Comparison of ENCODE assay signal across 17 cellular contexts in the genomic region with DNA sequence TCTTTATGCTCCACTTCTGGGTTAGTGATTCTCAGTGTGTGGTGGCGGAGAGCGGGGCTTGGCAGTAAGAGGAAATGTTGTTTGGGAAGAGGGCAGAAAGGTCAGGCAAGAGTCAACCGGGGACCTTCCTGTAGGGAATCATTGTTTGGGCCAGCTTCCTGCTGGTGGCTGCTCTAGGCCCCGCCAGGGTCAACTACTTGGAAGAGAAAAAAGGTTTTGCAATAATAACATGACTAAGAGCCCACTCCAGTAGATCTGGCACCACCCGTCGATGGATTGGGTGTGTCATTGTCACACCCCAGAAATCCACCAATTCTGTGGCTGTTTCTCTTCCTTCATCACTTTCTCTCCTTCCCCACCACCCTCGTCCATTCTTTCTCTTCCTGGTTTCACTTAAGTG. TPM values are rescaled to one million over a fixed set of nuclear protein-coding genes. Genes with fewer than 3 reads are reported as not detected.
DNase-seq lines count a peak whose midpoint lies in the region; TF ChIP-seq lines count a peak whose summit lies in the region.
"Had no signal": no experiment of that assay in that cellular context is flagged by ENCODE, and none has a peak within 500 bp of the region (broad histone marks: within the 10 kb centered on the region; RNA-seq: fewer than 3 reads in every experiment).

No MANE protein-coding gene starts in this region.

- WGBS in esophagus, 2 donors, result 42 to 59% methylated on average over 7 of the region's 7 CpGs

- CTCF ChIA-PET in RWPE1 (lab: Yijun Ruan, JAX), result no interaction called here

- no peak overlapping the region for H3K4me3 ChIP-seq in esophagus (ENCODE audit: low read depth in 1 of 2, low read length in 2 of 2)
- H3K4me3 ChIP-seq: ovary had no signal

- H3K27me3 ChIP-seq in esophagus (ENCODE audit: control insufficient read depth in 1 of 2, insufficient read depth in 2 of 2, low read length in 2 of 2), result no peaks in the 10 kb centered on the region
- H3K27me3 ChIP-seq: ovary had no signal

- no peaks in the 10 kb centered on the region for H3K4me1 ChIP-seq in esophagus (ENCODE audit: control insufficient read depth in 2 of 2, insufficient read depth in 2 of 2, low read length in 1 of 2)

- no peak for TF ChIP-seq CTCF in RWPE1 (conservative IDR thresholded peaks at IDR 0.05; ENCODE audit: low read depth)

- H3K36me3 ChIP-seq in esophagus (ENCODE audit: control insufficient read depth in 2 of 2, insufficient read depth in 2 of 2, low read length in 1 of 2), result no peaks in the 10 kb centered on the region
- H3K36me3 ChIP-seq: ovary had no signal

- peak overlapping the region; percentile 59 to 83 for H3K27ac ChIP-seq in esophagus (ENCODE audit: low read depth in 2 of 2, low read length in 1 of 2)
- H3K27ac ChIP-seq in RWPE1, result no peak overlapping the region
- H3K27ac ChIP-seq: 22Rv1, ovary had no signal

- DNase-seq in SIG-M5 treated with dmso at 0.1 percent for 504 hours (lab: John Stamatoyannopoulos, UW; ENCODE audit: unreplicated experiment) (peak; percentile 77), SIG-M5 (lab: John Stamatoyannopoulos, UW) (no peak), lung microvascular endothelial cell (ENCODE audit: low read depth in 2 of 2) (peak; percentile 80 to 98), ureter (ENCODE audit: low spot score) (peak; percentile 54), RWPE1 (ENCODE audit: low spot score) (no peak), medulla oblongata (ENCODE audit: extremely low spot score) (no peak)
- no peak for DNase-seq in NK-92 treated with Interleukin-12 subunit alpha and Interleukin-12 subunit beta, amount 100 ng/mL, for 24 hours (lab: John Stamatoyannopoulos, UW)
- DNase-seq: activated CD4-positive, alpha-beta T cell treated with anti-CD3 and anti-CD28 coated beads for 1 hour; activated T-cell treated with anti-CD3 and anti-CD28 coated beads, Interleukin-2, amount 50 U/mL, for 72 hours; NCI-H1417 treated with DMSO at 0.1 percent for 48 hours; NCI-H526 treated with DMSO at 0.1 percent for 48 hours had no signal

- no peaks in the 10 kb centered on the region for H3K9me3 ChIP-seq in esophagus (ENCODE audit: control insufficient read depth in 2 of 2, insufficient read depth in 1 of 2, low read depth in 1 of 2, low read length in 1 of 2)
- H3K9me3 ChIP-seq: ovary had no signal

- POLR2A ChIA-PET in RWPE1 (lab: Yijun Ruan, JAX; ENCODE audit: low non-redundant PET), result no interaction called here

RNA-seq across cellular contexts. Expression of gene KRT24, which starts 4.2 kb away (rescaled TPM):
- 100 to 1,000 TPM; 116 to 229 TPM for polyA plus RNA-seq in esophagus
- not detected in 2 replicates for total RNA-seq in lung microvascular endothelial cell
- total RNA-seq in ureter, result 0.52 TPM
- total RNA-seq: activated T-cell treated with anti-CD3 and anti-CD28 coated beads, Interleukin-2, amount 50 U/mL, for 72 hours; fibroblast of villous mesenchyme; H1; ovary; subcutaneous adipose tissue had no signal
- polyA plus RNA-seq: H1, ovary had no signal

RNA-seq across cellular contexts. Expression of gene KRT222, which starts 42.7 kb away (rescaled TPM):
- polyA plus RNA-seq in esophagus, result under 1 TPM; 0.43 to 0.59 TPM
- not detected in 2 replicates for total RNA-seq in lung microvascular endothelial cell
- 3.6 TPM for total RNA-seq in ureter
- total RNA-seq: activated T-cell treated with anti-CD3 and anti-CD28 coated beads, Interleukin-2, amount 50 U/mL, for 72 hours; fibroblast of villous mesenchyme had no signal

RNA-seq across cellular contexts. Expression of gene KRT25, which starts 47.4 kb away (rescaled TPM):
- polyA plus RNA-seq in esophagus, result not detected
- total RNA-seq in lung microvascular endothelial cell (not detected in 2 replicates), ureter (not detected)
- total RNA-seq: activated T-cell treated with anti-CD3 and anti-CD28 coated beads, Interleukin-2, amount 50 U/mL, for 72 hours; fibroblast of villous mesenchyme; H1; ovary; subcutaneous adipose tissue had no signal
- polyA plus RNA-seq: H1, ovary had no signal

Comparison
In these comparisons a context has a peak if more than half of its experiments do, and no peak if none do; other contexts are left out.
1. DNase-seq: peak in SIG-M5 treated with dmso at 0.1 percent for 504 hours (single experiment), lung microvascular endothelial cell (2 of 2) and ureter (single experiment); none in SIG-M5 (single experiment), NK-92 treated with Interleukin-12 subunit alpha and Interleukin-12 subunit beta, amount 100 ng/mL, for 24 hours (single experiment), RWPE1 (single experiment) and medulla oblongata (single experiment).